Comparison of ENCODE assay signal across 9 cellular contexts in genomic region chr10:90960355-90960814, GRCh38. TPM values are rescaled to one million over a fixed set of nuclear protein-coding genes. Genes with fewer than 3 reads are reported as not detected.
A peak's percentile ranks its signal among the peaks of the same experiment; 100 is the strongest.
DNase-seq lines count a peak whose midpoint lies in the region; ATAC-seq lines count a peak whose summit lies in the region.
"Had no signal": no experiment of that assay in that cellular context is flagged by ENCODE, and none has a peak within 500 bp of the region (broad histone marks: within the 10 kb centered on the region; RNA-seq: fewer than 3 reads in every experiment).

No MANE protein-coding gene starts in this region.

- H3K9me3 ChIP-seq in mesodermal cell (ENCODE audit: control insufficient read depth, low read length), result no peaks in the 10 kb centered on the region

- peak; percentile 61 for ATAC-seq in GM18499 (IDR thresholded peaks at IDR 0.05; ENCODE audit: insufficient read depth, unreplicated experiment)
- peak; percentile 77 for ATAC-seq in HG02798 (IDR thresholded peaks at IDR 0.05; ENCODE audit: poor library complexity, unreplicated experiment)
- peak; percentile 93 for ATAC-seq in activated T-helper 17 cell treated with anti-CD3 and anti-CD28 coated beads, Interleukin-2, amount 50 U/mL, for 72 hours (replicated peaks)

- no peak overlapping the region for H3K27ac Mint-ChIP-seq in activated T-helper 17 cell treated with anti-CD3 and anti-CD28 coated beads, Interleukin-2, amount 50 U/mL, for 72 hours
- no peak overlapping the region for H3K27ac Mint-ChIP-seq in activated CD4-positive, alpha-beta T cell treated with anti-CD3 and anti-CD28 coated beads, Interleukin-2, amount 10 ng/mL, durations not matched to agents 24 days and 14 days

- H3K36me3 Mint-ChIP-seq in activated T-helper 17 cell treated with anti-CD3 and anti-CD28 coated beads, Interleukin-2, amount 50 U/mL, for 72 hours (ENCODE audit: low read depth), result no peaks in the 10 kb centered on the region
- H3K36me3 Mint-ChIP-seq in activated CD4-positive, alpha-beta T cell treated with anti-CD3 and anti-CD28 coated beads, Interleukin-2, amount 10 ng/mL, durations not matched to agents 24 days and 14 days (ENCODE audit: low read depth), result no peaks in the 10 kb centered on the region

- peaks cover 12% of the 10 kb centered on the region for H3K27me3 Mint-ChIP-seq in activated T-helper 17 cell treated with anti-CD3 and anti-CD28 coated beads, Interleukin-2, amount 50 U/mL, for 72 hours
- H3K27me3 Mint-ChIP-seq in activated CD4-positive, alpha-beta T cell treated with anti-CD3 and anti-CD28 coated beads, Interleukin-2, amount 10 ng/mL, durations not matched to agents 24 days and 14 days, result no peaks in the 10 kb centered on the region

- H3K27ac ChIP-seq in mesodermal cell (ENCODE audit: low read depth, low read length, severe bottlenecking), result peak overlapping the region; percentile 41

- DNase-seq in SIG-M5 (lab: John Stamatoyannopoulos, UW) (no peak), NCI-H2227 (lab: John Stamatoyannopoulos, UW; ENCODE audit: unreplicated experiment) (no peak), epidermal melanocyte (ENCODE audit: insufficient read length, low spot score) (no peak)
- DNase-seq in activated CD4-positive, alpha-beta T cell treated with anti-CD3 and anti-CD28 coated beads, Interleukin-2, amount 10 ng/mL, durations not matched to agents 24 days and 14 days, result no peak

- no peak overlapping the region for H3K4me3 ChIP-seq in mesodermal cell (ENCODE audit: extremely low read depth, insufficient read depth, low read length, poor library complexity, severe bottlenecking)

- H3K4me3 Mint-ChIP-seq in activated T-helper 17 cell treated with anti-CD3 and anti-CD28 coated beads, Interleukin-2, amount 50 U/mL, for 72 hours, result no peak overlapping the region
- H3K4me3 Mint-ChIP-seq in activated CD4-positive, alpha-beta T cell treated with anti-CD3 and anti-CD28 coated beads, Interleukin-2, amount 10 ng/mL, durations not matched to agents 24 days and 14 days, result no peak overlapping the region

- H3K4me1 Mint-ChIP-seq in activated T-helper 17 cell treated with anti-CD3 and anti-CD28 coated beads, Interleukin-2, amount 50 U/mL, for 72 hours, result no peaks in the 10 kb centered on the region
- no peaks in the 10 kb centered on the region for H3K4me1 Mint-ChIP-seq in activated CD4-positive, alpha-beta T cell treated with anti-CD3 and anti-CD28 coated beads, Interleukin-2, amount 10 ng/mL, durations not matched to agents 24 days and 14 days

- peaks cover 22% of the 10 kb centered on the region for H3K4me1 ChIP-seq in mesodermal cell (ENCODE audit: control insufficient read depth, insufficient read depth, low read length, poor library complexity, severe bottlenecking)

- intact Hi-C loops in activated CD4-positive, alpha-beta T cell treated with anti-CD3 and anti-CD28 coated beads, Interleukin-2, amount 10 ng/mL, durations not matched to agents 24 days and 14 days (cut with micrococcal nuclease), result no loop called here

- H3K9me3 Mint-ChIP-seq in activated T-helper 17 cell treated with anti-CD3 and anti-CD28 coated beads, Interleukin-2, amount 50 U/mL, for 72 hours, result no peaks in the 10 kb centered on the region
- no peaks in the 10 kb centered on the region for H3K9me3 Mint-ChIP-seq in activated CD4-positive, alpha-beta T cell treated with anti-CD3 and anti-CD28 coated beads, Interleukin-2, amount 10 ng/mL, durations not matched to agents 24 days and 14 days

- H3K36me3 ChIP-seq in mesodermal cell (ENCODE audit: control insufficient read depth, insufficient read depth, low read length), result no peaks in the 10 kb centered on the region

RNA-seq across cellular contexts. Expression of gene ANKRD1, which starts 39.5 kb away (rescaled TPM):
- not detected for total RNA-seq in activated T-helper 17 cell treated with anti-CD3 and anti-CD28 coated beads, Interleukin-2, amount 50 U/mL, for 72 hours
- polyA plus RNA-seq in mesodermal cell (2013, experiment 1 of 2), result 355 TPM
- polyA plus RNA-seq in mesodermal cell (2013, experiment 2 of 2), result 350 TPM
- total RNA-seq in activated CD4-positive, alpha-beta T cell treated with anti-CD3 and anti-CD28 coated beads, Interleukin-2, amount 10 ng/mL, durations not matched to agents 24 days and 14 days, result not detected in 2 replicates
- total RNA-seq: subcutaneous adipose tissue had no signal
